ENCODE assay signal across 1 cellular context in genomic region chr1:151284013-151284577, GRCh38.
A peak's percentile ranks its signal among the peaks of the same experiment; 100 is the strongest.
TF ChIP-seq lines count a peak whose summit lies in the region.

No MANE protein-coding gene starts in this region.

TF ChIP-seq in HepG2, 621 proteins besides CTCF, POLR2A, EP300 and RAD21:
- TF ChIP-seq RBFOX2 (IDR thresholded peaks at IDR 0.05; ENCODE audit: low read depth, low read length) = peak; percentile 27; the same call in 1 of the 2 replicates
- TF ChIP-seq ZC3H13 (CRISPR knock-in tag; IDR thresholded peaks at IDR 0.05) = 0 out of 2 replicates have a peak, but pooled peaks have one; percentile 40
- TF ChIP-seq CHD4 (IDR thresholded peaks at IDR 0.05; ENCODE audit: borderline replicate concordance, low read length) = no peak
